Comparison of ENCODE assay signal across 1 cellular context in genomic region chr4:123505457-123506310, GRCh38.
A peak's percentile ranks its signal among the peaks of the same experiment; 100 is the strongest.
TF ChIP-seq lines count a peak whose summit lies in the region.

No MANE protein-coding gene starts in this region.

TF ChIP-seq in HepG2, 621 proteins besides CTCF, POLR2A, EP300 and RAD21 (continued from another document and continues in another):
- TF ChIP-seq, protein P1, sequence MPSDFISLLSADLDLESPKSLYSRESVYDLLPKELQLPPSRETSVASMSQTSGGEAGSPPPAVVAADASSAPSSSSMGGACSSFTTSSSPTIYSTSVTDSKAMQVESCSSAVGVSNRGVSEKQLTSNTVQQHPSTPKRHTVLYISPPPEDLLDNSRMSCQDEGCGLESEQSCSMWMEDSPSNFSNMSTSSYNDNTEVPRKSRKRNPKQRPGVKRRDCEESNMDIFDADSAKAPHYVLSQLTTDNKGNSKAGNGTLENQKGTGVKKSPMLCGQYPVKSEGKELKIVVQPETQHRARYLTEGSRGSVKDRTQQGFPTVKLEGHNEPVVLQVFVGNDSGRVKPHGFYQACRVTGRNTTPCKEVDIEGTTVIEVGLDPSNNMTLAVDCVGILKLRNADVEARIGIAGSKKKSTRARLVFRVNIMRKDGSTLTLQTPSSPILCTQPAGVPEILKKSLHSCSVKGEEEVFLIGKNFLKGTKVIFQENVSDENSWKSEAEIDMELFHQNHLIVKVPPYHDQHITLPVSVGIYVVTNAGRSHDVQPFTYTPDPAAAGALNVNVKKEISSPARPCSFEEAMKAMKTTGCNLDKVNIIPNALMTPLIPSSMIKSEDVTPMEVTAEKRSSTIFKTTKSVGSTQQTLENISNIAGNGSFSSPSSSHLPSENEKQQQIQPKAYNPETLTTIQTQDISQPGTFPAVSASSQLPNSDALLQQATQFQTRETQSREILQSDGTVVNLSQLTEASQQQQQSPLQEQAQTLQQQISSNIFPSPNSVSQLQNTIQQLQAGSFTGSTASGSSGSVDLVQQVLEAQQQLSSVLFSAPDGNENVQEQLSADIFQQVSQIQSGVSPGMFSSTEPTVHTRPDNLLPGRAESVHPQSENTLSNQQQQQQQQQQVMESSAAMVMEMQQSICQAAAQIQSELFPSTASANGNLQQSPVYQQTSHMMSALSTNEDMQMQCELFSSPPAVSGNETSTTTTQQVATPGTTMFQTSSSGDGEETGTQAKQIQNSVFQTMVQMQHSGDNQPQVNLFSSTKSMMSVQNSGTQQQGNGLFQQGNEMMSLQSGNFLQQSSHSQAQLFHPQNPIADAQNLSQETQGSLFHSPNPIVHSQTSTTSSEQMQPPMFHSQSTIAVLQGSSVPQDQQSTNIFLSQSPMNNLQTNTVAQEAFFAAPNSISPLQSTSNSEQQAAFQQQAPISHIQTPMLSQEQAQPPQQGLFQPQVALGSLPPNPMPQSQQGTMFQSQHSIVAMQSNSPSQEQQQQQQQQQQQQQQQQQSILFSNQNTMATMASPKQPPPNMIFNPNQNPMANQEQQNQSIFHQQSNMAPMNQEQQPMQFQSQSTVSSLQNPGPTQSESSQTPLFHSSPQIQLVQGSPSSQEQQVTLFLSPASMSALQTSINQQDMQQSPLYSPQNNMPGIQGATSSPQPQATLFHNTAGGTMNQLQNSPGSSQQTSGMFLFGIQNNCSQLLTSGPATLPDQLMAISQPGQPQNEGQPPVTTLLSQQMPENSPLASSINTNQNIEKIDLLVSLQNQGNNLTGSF (CRISPR knock-in tag; IDR thresholded peaks at IDR 0.05): no peak
- TF ChIP-seq, protein P2, sequence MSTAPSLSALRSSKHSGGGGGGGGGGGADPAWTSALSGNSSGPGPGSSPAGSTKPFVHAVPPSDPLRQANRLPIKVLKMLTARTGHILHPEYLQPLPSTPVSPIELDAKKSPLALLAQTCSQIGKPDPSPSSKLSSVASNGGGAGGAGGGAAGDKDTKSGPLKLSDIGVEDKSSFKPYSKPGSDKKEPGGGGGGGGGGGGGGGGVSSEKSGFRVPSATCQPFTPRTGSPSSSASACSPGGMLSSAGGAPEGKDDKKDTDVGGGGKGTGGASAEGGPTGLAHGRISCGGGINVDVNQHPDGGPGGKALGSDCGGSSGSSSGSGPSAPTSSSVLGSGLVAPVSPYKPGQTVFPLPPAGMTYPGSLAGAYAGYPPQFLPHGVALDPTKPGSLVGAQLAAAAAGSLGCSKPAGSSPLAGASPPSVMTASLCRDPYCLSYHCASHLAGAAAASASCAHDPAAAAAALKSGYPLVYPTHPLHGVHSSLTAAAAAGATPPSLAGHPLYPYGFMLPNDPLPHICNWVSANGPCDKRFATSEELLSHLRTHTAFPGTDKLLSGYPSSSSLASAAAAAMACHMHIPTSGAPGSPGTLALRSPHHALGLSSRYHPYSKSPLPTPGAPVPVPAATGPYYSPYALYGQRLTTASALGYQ (CRISPR knock-in tag; IDR thresholded peaks at IDR 0.05): peak; percentile 92; the same call in 1 of the 2 replicates
- TF ChIP-seq RFX5 (IDR thresholded peaks at IDR 0.05; ENCODE audit: low read depth, low read length) (peak; percentile 72; the same call in 1 of the 2 replicates), PAWR (CRISPR knock-in tag; IDR thresholded peaks at IDR 0.05; ENCODE audit: borderline replicate concordance) (no peak), GATA4 (IDR thresholded peaks at IDR 0.05; ENCODE audit: borderline replicate concordance, low read depth) (peak; percentile 64; the same call in 1 of the 2 replicates), PAF1 (CRISPR knock-in tag; IDR thresholded peaks at IDR 0.05) (no peak), ZIK1 (CRISPR knock-in tag; IDR thresholded peaks at IDR 0.05; ENCODE audit: borderline replicate concordance, low read depth) (no peak), ZNF331 (CRISPR knock-in tag; IDR thresholded peaks at IDR 0.05) (peak; percentile 91), ZNF556 (CRISPR knock-in tag; IDR thresholded peaks at IDR 0.05; ENCODE audit: borderline replicate concordance) (peak; percentile 76; the same call in 1 of the 2 replicates), SCMH1 (CRISPR knock-in tag; IDR thresholded peaks at IDR 0.05; ENCODE audit: borderline replicate concordance) (no peak), ZSCAN29 (CRISPR knock-in tag; conservative IDR thresholded peaks at IDR 0.05) (peak; percentile 80; the same call in 1 of the 2 replicates), ZNF160 (CRISPR knock-in tag; IDR thresholded peaks at IDR 0.05) (peak; percentile 55; the same call in 1 of the 2 replicates), HNF4G (IDR thresholded peaks at IDR 0.05; ENCODE audit: borderline replicate concordance, low read depth, low read length) (peak; percentile 23), HNF4G (CRISPR knock-in tag; IDR thresholded peaks at IDR 0.05; ENCODE audit: borderline replicate concordance, low read depth) (peak; percentile 79; the same call in 1 of the 2 replicates), ZNF274 (CRISPR knock-in tag; IDR thresholded peaks at IDR 0.05) (no peak; the same call in 1 of the 2 replicates), THRA (CRISPR knock-in tag; IDR thresholded peaks at IDR 0.05; ENCODE audit: borderline replicate concordance) (peak; percentile 58), PATZ1 (CRISPR knock-in tag; IDR thresholded peaks at IDR 0.05) (peak; percentile 71), ZNF451 (CRISPR knock-in tag; IDR thresholded peaks at IDR 0.05) (peak; percentile 75; the same call in 1 of the 2 replicates), CREB1 (IDR thresholded peaks at IDR 0.05) (no peak), CREB1 (CRISPR knock-in tag; IDR thresholded peaks at IDR 0.05) (peak; percentile 42; the same call in 1 of the 2 replicates), SAFB2 (CRISPR knock-in tag; IDR thresholded peaks at IDR 0.05; ENCODE audit: borderline replicate concordance, low read depth) (peak; percentile 84; the same call in 1 of the 2 replicates), SP2 (CRISPR knock-in tag; IDR thresholded peaks at IDR 0.05) (0 out of 2 replicates have a peak, but pooled peaks have one; percentile 21), POLR2G (IDR thresholded peaks at IDR 0.05; ENCODE audit: low read depth, low read length) (peak; percentile 83), ARNT2 (CRISPR knock-in tag; IDR thresholded peaks at IDR 0.05; ENCODE audit: low read depth) (peak; percentile 83; the same call in 1 of the 2 replicates), BHLHE40 (IDR thresholded peaks at IDR 0.05; ENCODE audit: low read length) (peak; percentile 82), ZNF260 (CRISPR knock-in tag; IDR thresholded peaks at IDR 0.05; ENCODE audit: borderline replicate concordance, low read depth) (no peak), ZMAT3 (CRISPR knock-in tag; conservative IDR thresholded peaks at IDR 0.05) (peak; percentile 72; the same call in 1 of the 2 replicates), ZNF589 (CRISPR knock-in tag; conservative IDR thresholded peaks at IDR 0.05) (0 out of 2 replicates have a peak, but pooled peaks have one; percentile 78), REL (CRISPR knock-in tag; conservative IDR thresholded peaks at IDR 0.05) (peak; percentile 66; the same call in 1 of the 2 replicates), MAZ (IDR thresholded peaks at IDR 0.05; ENCODE audit: borderline replicate concordance, low read depth, low read length) (peak; percentile 79), MAZ (CRISPR knock-in tag; IDR thresholded peaks at IDR 0.05; ENCODE audit: low read depth) (peak; percentile 85), NKX3-1 (CRISPR knock-in tag; IDR thresholded peaks at IDR 0.05) (no peak; the same call in 1 of the 2 replicates), HIVEP1 (CRISPR knock-in tag; IDR thresholded peaks at IDR 0.05) (peak; percentile 68), HOXA7 (CRISPR knock-in tag; IDR thresholded peaks at IDR 0.05) (no peak), PTBP1 (IDR thresholded peaks at IDR 0.05; ENCODE audit: low read depth, low read length, poor library complexity, severe bottlenecking) (peak; percentile 73), PHF21A (CRISPR knock-in tag; IDR thresholded peaks at IDR 0.05) (peak; percentile 70), MIER2 (CRISPR knock-in tag; IDR thresholded peaks at IDR 0.05) (0 out of 2 replicates have a peak, but pooled peaks have one; percentile 60), ZNF20 (CRISPR knock-in tag; IDR thresholded peaks at IDR 0.05) (no peak), ZNF674 (CRISPR knock-in tag; IDR thresholded peaks at IDR 0.05; ENCODE audit: low read depth) (no peak), HOXA5 (CRISPR knock-in tag; IDR thresholded peaks at IDR 0.05) (peak; percentile 69; the same call in 1 of the 2 replicates), SP1 (IDR thresholded peaks at IDR 0.05) (no peak), SP1 (CRISPR knock-in tag; IDR thresholded peaks at IDR 0.05) (no peak)
- TF ChIP-seq, protein P3, sequence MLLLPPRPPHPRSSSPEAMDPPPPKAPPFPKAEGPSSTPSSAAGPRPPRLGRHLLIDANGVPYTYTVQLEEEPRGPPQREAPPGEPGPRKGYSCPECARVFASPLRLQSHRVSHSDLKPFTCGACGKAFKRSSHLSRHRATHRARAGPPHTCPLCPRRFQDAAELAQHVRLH (CRISPR knock-in tag; IDR thresholded peaks at IDR 0.05; ENCODE audit: borderline replicate concordance, low read depth): peak; percentile 91; the same call in 1 of the 2 replicates
- TF ChIP-seq, protein P4, sequence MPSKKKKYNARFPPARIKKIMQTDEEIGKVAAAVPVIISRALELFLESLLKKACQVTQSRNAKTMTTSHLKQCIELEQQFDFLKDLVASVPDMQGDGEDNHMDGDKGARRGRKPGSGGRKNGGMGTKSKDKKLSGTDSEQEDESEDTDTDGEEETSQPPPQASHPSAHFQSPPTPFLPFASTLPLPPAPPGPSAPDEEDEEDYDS (CRISPR knock-in tag; IDR thresholded peaks at IDR 0.05): peak; percentile 64; the same call in 1 of the 2 replicates
- TF ChIP-seq, protein P5, sequence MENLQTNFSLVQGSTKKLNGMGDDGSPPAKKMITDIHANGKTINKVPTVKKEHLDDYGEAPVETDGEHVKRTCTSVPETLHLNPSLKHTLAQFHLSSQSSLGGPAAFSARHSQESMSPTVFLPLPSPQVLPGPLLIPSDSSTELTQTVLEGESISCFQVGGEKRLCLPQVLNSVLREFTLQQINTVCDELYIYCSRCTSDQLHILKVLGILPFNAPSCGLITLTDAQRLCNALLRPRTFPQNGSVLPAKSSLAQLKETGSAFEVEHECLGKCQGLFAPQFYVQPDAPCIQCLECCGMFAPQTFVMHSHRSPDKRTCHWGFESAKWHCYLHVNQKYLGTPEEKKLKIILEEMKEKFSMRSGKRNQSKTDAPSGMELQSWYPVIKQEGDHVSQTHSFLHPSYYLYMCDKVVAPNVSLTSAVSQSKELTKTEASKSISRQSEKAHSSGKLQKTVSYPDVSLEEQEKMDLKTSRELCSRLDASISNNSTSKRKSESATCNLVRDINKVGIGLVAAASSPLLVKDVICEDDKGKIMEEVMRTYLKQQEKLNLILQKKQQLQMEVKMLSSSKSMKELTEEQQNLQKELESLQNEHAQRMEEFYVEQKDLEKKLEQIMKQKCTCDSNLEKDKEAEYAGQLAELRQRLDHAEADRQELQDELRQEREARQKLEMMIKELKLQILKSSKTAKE (CRISPR knock-in tag; IDR thresholded peaks at IDR 0.05; ENCODE audit: borderline replicate concordance): peak; percentile 95
- TF ChIP-seq, protein P6, sequence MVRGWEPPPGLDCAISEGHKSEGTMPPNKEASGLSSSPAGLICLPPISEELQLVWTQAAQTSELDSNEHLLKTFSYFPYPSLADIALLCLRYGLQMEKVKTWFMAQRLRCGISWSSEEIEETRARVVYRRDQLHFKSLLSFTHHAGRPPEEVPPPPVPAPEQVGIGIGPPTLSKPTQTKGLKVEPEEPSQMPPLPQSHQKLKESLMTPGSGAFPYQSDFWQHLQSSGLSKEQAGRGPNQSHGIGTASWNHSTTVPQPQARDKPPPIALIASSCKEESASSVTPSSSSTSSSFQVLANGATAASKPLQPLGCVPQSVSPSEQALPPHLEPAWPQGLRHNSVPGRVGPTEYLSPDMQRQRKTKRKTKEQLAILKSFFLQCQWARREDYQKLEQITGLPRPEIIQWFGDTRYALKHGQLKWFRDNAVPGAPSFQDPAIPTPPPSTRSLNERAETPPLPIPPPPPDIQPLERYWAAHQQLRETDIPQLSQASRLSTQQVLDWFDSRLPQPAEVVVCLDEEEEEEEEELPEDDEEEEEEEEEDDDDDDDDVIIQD (CRISPR knock-in tag; IDR thresholded peaks at IDR 0.05; ENCODE audit: low read depth): peak; percentile 81; the same call in 1 of the 2 replicates
- TF ChIP-seq, protein P7, sequence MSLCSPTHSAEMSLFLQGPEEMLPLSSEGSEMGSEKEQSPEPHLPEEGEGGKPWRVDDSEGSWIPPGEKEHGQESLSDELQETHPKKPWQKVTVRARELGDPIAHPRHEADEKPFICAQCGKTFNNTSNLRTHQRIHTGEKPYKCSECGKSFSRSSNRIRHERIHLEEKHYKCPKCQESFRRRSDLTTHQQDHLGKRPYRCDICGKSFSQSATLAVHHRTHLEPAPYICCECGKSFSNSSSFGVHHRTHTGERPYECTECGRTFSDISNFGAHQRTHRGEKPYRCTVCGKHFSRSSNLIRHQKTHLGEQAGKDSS (CRISPR knock-in tag; IDR thresholded peaks at IDR 0.05; ENCODE audit: borderline replicate concordance, low read depth): peak; percentile 61; the same call in 1 of the 2 replicates
- TF ChIP-seq, protein P8, sequence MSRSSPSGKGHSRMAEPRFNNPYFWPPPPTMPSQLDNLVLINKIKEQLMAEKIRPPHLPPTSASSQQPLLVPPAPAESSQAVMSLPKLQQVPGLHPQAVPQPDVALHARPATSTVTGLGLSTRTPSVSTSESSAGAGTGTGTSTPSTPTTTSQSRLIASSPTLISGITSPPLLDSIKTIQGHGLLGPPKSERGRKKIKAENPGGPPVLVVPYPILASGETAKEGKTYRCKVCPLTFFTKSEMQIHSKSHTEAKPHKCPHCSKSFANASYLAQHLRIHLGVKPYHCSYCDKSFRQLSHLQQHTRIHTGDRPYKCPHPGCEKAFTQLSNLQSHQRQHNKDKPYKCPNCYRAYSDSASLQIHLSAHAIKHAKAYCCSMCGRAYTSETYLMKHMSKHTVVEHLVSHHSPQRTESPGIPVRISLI (CRISPR knock-in tag; IDR thresholded peaks at IDR 0.05; ENCODE audit: borderline replicate concordance): peak; percentile 87
